25 cellular contexts compared by ENCODE assay signal in the genomic region with DNA sequence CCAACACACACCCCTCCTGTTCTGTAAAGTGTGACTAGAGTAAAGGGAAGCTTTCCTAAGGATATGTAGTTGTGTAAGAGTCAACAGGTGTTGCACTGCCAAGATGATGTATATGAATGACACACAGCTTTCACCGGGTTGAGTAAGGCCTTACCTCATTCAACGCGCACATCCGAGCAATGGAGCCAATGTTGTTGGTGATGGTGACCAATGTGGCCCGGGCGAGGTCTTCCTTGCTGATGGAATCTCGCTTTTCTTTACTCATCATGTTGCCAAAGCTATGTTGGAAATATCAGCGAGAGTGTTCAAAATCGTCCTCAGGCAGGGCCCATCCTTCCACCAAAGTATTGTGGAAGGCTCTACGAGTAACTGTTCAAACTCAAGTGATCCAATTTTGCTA. TPM values are rescaled to one million over a fixed set of nuclear protein-coding genes. Genes with fewer than 3 reads are reported as not detected.
"Had no signal": no experiment of that assay in that cellular context is flagged by ENCODE, and none has a peak within 500 bp of the region (broad histone marks: within the 10 kb centered on the region; RNA-seq: fewer than 3 reads in every experiment).

No MANE protein-coding gene starts in this region.

- H3K27ac Mint-ChIP-seq: memory B cell; natural killer cell; stimulated activated naive B cell treated with anti-CD40 and anti-IgM and Interleukin-4, amounts not matched to agents 10 μg/mL and 1 μg/mL and 100 μg/mL, for 72 hours; stimulated activated naive CD8-positive, alpha-beta T cell treated with anti-CD3 and anti-CD28 coated beads, Interleukin-15, Interleukin-2, amounts not matched to agents 100 ng/mL and 50 ng/mL, for 24 hours; type B pancreatic cell had no signal

- H3K4me3 Mint-ChIP-seq: central memory CD8-positive, alpha-beta T cell; memory B cell; natural killer cell; stimulated activated naive B cell treated with anti-CD40 and anti-IgM and Interleukin-4, amounts not matched to agents 10 μg/mL and 1 μg/mL and 100 μg/mL, for 72 hours; stimulated activated naive CD8-positive, alpha-beta T cell treated with anti-CD3 and anti-CD28 coated beads, Interleukin-15, Interleukin-2, amounts not matched to agents 100 ng/mL and 50 ng/mL, for 24 hours; type B pancreatic cell had no signal

- H3K4me1 ChIP-seq: colonic mucosa had no signal

- H3K27me3 ChIP-seq: colonic mucosa, gastroesophageal sphincter, heart left ventricle, hepatocyte, ovary, right lobe of liver had no signal

- H3K4me2 ChIP-seq: hepatocyte had no signal

- H3K27ac ChIP-seq: colonic mucosa, ovary had no signal

- H2AFZ ChIP-seq: hepatocyte had no signal

- ATAC-seq: gastroesophageal sphincter; natural killer cell; stimulated activated naive B cell treated with anti-CD40 and anti-IgM and Interleukin-4, amounts not matched to agents 10 μg/mL and 1 μg/mL and 100 μg/mL, for 72 hours had no signal

- H3K9me3 ChIP-seq: colonic mucosa, gastroesophageal sphincter, heart left ventricle, ovary, right lobe of liver had no signal

- H3K36me3 Mint-ChIP-seq: natural killer cell had no signal

- H3K9me3 Mint-ChIP-seq: central memory CD8-positive, alpha-beta T cell; memory B cell; natural killer cell; stimulated activated naive B cell treated with anti-CD40 and anti-IgM and Interleukin-4, amounts not matched to agents 10 μg/mL and 1 μg/mL and 100 μg/mL, for 72 hours; stimulated activated naive CD8-positive, alpha-beta T cell treated with anti-CD3 and anti-CD28 coated beads, Interleukin-15, Interleukin-2, amounts not matched to agents 100 ng/mL and 50 ng/mL, for 24 hours; type B pancreatic cell had no signal

- H3K36me3 ChIP-seq: colonic mucosa, ovary, right lobe of liver had no signal

- H3K4me3 ChIP-seq: colonic mucosa, gastroesophageal sphincter, heart left ventricle, hepatocyte, lung, ovary, right lobe of liver had no signal

- H3K4me1 Mint-ChIP-seq: central memory CD8-positive, alpha-beta T cell; memory B cell; natural killer cell had no signal

- H3K27me3 Mint-ChIP-seq: central memory CD8-positive, alpha-beta T cell; memory B cell; stimulated activated naive B cell treated with anti-CD40 and anti-IgM and Interleukin-4, amounts not matched to agents 10 μg/mL and 1 μg/mL and 100 μg/mL, for 72 hours; stimulated activated naive CD8-positive, alpha-beta T cell treated with anti-CD3 and anti-CD28 coated beads, Interleukin-15, Interleukin-2, amounts not matched to agents 100 ng/mL and 50 ng/mL, for 24 hours; type B pancreatic cell had no signal

- DNase-seq: colonic mucosa; dermis blood vessel endothelial cell; effector memory CD4-positive, alpha-beta T cell; foreskin fibroblast; kidney glomerular epithelial cell; natural killer cell; occipital lobe; ovary; posterior cingulate gyrus; retina; right lobe of liver; small intestine; stimulated activated CD4-positive, alpha-beta T cell treated with anti-CD3 and anti-CD28 coated beads, Interleukin-15, amount 100 ng/mL, for 24 hours; stimulated activated CD4-positive, alpha-beta T cell treated with anti-CD3 and anti-CD28 coated beads, Interleukin-2, amount 100 ng/mL, for 48 hours; stimulated activated naive B cell treated with anti-CD40 and anti-IgM and Interleukin-4, amounts not matched to agents 10 μg/mL and 1 μg/mL and 100 μg/mL, for 72 hours had no signal

RNA-seq across cellular contexts. Expression of gene SLC16A12, which starts 57.6 kb away (rescaled TPM):
- total RNA-seq: endothelial cell of umbilical vein, mononuclear cell, natural killer cell had no signal
- polyA plus RNA-seq: endothelial cell of umbilical vein had no signal
